ENCODE assay signal across 29 cellular contexts in genomic region chr3:2544212-2544611, GRCh38.
"Had no signal": no experiment of that assay in that cellular context is flagged by ENCODE, and none has a peak within 500 bp of the region (broad histone marks: within the 10 kb centered on the region; RNA-seq: fewer than 3 reads in every experiment).

No MANE protein-coding gene starts in this region.

- FAIRE-seq: urothelium cell line had no signal

- H3K36me3 ChIP-seq: neutrophil, ovary, spleen, stomach, thoracic aorta, thyroid gland, tibial nerve, upper lobe of left lung, vagina had no signal

- H3K4me1 ChIP-seq: psoas muscle, spleen, stomach, tibial nerve, upper lobe of left lung, vagina had no signal

- H3K9me3 ChIP-seq: neutrophil, ovary, thoracic aorta, thyroid gland, tibial nerve, vagina had no signal

- H2AFZ ChIP-seq: parathyroid adenoma had no signal

- H3K4me2 ChIP-seq: smooth muscle cell had no signal

- H3K79me2 ChIP-seq: parathyroid adenoma had no signal

- DNase-seq: naive thymus-derived CD8-positive, alpha-beta T cell; nephron progenitor cell; nucleus accumbens; ovary; posterior cingulate gyrus; psoas muscle; right cardiac atrium; spleen; stimulated activated CD4-positive, alpha-beta T cell treated with anti-CD3 and anti-CD28 coated beads, Interleukin-12 subunit alpha, Interleukin-12 subunit beta, amount 100 ng/mL, for 4 hours; stimulated activated CD4-positive, alpha-beta T cell treated with anti-CD3 and anti-CD28 coated beads, Interleukin-2, amount 100 ng/mL, for 24 hours; stimulated activated CD4-positive, alpha-beta T cell treated with anti-CD3 and anti-CD28 coated beads, Interleukin-2, amount 100 ng/mL, for 48 hours; stimulated activated CD4-positive, alpha-beta T cell treated with anti-CD3 and anti-CD28 coated beads, Interleukin-4, amount 100 ng/mL, for 24 hours; stimulated activated naive B cell treated with anti-CD40 and anti-IgM and Interleukin-4, amounts not matched to agents 10 μg/mL and 1 μg/mL and 100 μg/mL, for 72 hours; stimulated activated naive CD4-positive, alpha-beta T cell treated with Interleukin-2 at 50 U/mL for 16 hours; stomach; thyroid gland; trophoblast cell; upper lobe of left lung had no signal

- H3K27ac ChIP-seq: neutrophil, ovary, parathyroid adenoma, psoas muscle, skin epidermis, spleen, stomach, thoracic aorta, thyroid gland, tibial nerve, upper lobe of left lung, vagina had no signal

- H3K27me3 ChIP-seq: neutrophil, ovary, spleen, stomach, thyroid gland, tibial nerve, upper lobe of left lung, vagina had no signal

- ATAC-seq: naive thymus-derived CD8-positive, alpha-beta T cell; natural killer cell treated with Interleukin-12 subunit alpha and Interleukin-12 subunit beta and Interleukin-15 and Interleukin-18, amount 100 ng/mL, for 72 hours; psoas muscle; right cardiac atrium; sciatic nerve; stimulated activated effector memory CD8-positive, alpha-beta T cell treated with anti-CD3 and anti-CD28 coated beads, Interleukin-12 subunit alpha, Interleukin-12 subunit beta, amount 100 ng/mL, for 72 hours; stimulated activated naive B cell treated with anti-CD40 and anti-IgM and Interleukin-4, amounts not matched to agents 10 μg/mL and 1 μg/mL and 100 μg/mL, for 72 hours had no signal

- H3K9ac ChIP-seq: parathyroid adenoma had no signal

- H3K4me3 ChIP-seq: ovary, psoas muscle, skin epidermis, smooth muscle cell, spleen, stomach, thoracic aorta, thyroid gland, tibial nerve, upper lobe of left lung, vagina had no signal
